Comparison of ENCODE assay signal across 22 cellular contexts in genomic region chr5:121692163-121692562, GRCh38.
A peak's percentile ranks its signal among the peaks of the same experiment; 100 is the strongest.
DNase-seq lines count a peak whose midpoint lies in the region; ATAC-seq, FAIRE-seq and TF ChIP-seq lines count a peak whose summit lies in the region.
"Had no signal": no experiment of that assay in that cellular context is flagged by ENCODE, and none has a peak within 500 bp of the region (broad histone marks: within the 10 kb centered on the region; RNA-seq: fewer than 3 reads in every experiment).

No MANE protein-coding gene starts in this region.

- intact Hi-C loops in Caco-2 (cut with micrococcal nuclease; ENCODE audit: unreplicated experiment) (no loop called here), gastrocnemius medialis (cut with DNase I; ENCODE audit: low total_unique reads) (no loop called here)

- WGBS in endodermal cell (ENCODE audit: insufficient coverage in 1 of 2, insufficient read length in 1 of 2), 2 experiments, result 87% methylated on average over 2 of the region's 2 CpGs; no CpG with 5 or more reads in 1 of the 2 experiments

- H3K4me3 Mint-ChIP-seq in Caco-2 (ENCODE audit: unreplicated experiment) (peak overlapping the region; percentile 3), endodermal cell (no peak overlapping the region)
- H3K4me3 Mint-ChIP-seq: B cell; CD4-positive, CD25-positive, alpha-beta regulatory T cell; CD8-positive, alpha-beta T cell had no signal

- H3K4me1 ChIP-seq in Caco-2, result peaks cover 48% of the 10 kb centered on the region
- H3K4me1 ChIP-seq in endodermal cell (ENCODE audit: control insufficient read depth, insufficient read depth, low read length), result peaks cover 14% of the 10 kb centered on the region
- no peaks in the 10 kb centered on the region for H3K4me1 ChIP-seq in gastrocnemius medialis
- H3K4me1 ChIP-seq: BLaER1 had no signal

- peak; percentile 25 for FAIRE-seq in A204.1 (lab: Jason Lieb, UNC)
- FAIRE-seq: D721Med, GM12891, GM18507, H1 had no signal

- DNase-seq in Caco-2 (no peak), endodermal cell (no peak), DMS153 treated with DMSO at 0.1 percent for 48 hours (lab: John Stamatoyannopoulos, UW; ENCODE audit: unreplicated experiment) (no peak), gastrocnemius medialis (no peak)
- no peak for DNase-seq in stimulated activated CD4-positive, alpha-beta T cell treated with anti-CD3 and anti-CD28 coated beads, Interleukin-2, amount 100 ng/mL, for 48 hours
- DNase-seq: 8988T; CD4-positive, CD25-positive, alpha-beta regulatory T cell; CD8-positive, alpha-beta T cell; DMS 273 treated with DMSO at 0.1 percent for 48 hours; DMS53; DMS79 treated with DMSO at 0.1 percent for 48 hours; GF-D8; H7; HCEC 1CT had no signal

- H3K27ac ChIP-seq in endodermal cell (ENCODE audit: low read depth, low read length) (no peak overlapping the region), gastrocnemius medialis (no peak overlapping the region)
- H3K27ac ChIP-seq: BLaER1, C4-2B had no signal

- H3K9me3 Mint-ChIP-seq in Caco-2 (ENCODE audit: unreplicated experiment) (peaks cover 25% of the 10 kb centered on the region), endodermal cell (peaks cover 9% of the 10 kb centered on the region)

- in situ Hi-C loops in gastrocnemius medialis (cut with MboI; ENCODE audit: low sequenced_read_pairs in 4 of 4), result no loop called here

- no peak for TF ChIP-seq POLR2A in gastrocnemius medialis (IDR thresholded peaks at IDR 0.05)

- no peaks in the 10 kb centered on the region for H3K27me3 Mint-ChIP-seq in Caco-2 (ENCODE audit: insufficient read depth, unreplicated experiment)
- no peaks in the 10 kb centered on the region for H3K27me3 Mint-ChIP-seq in endodermal cell (ENCODE audit: insufficient read depth)
- H3K27me3 Mint-ChIP-seq: B cell; CD4-positive, CD25-positive, alpha-beta regulatory T cell had no signal

- H3K9ac ChIP-seq in endodermal cell (ENCODE audit: extremely low read depth, low read length, poor library complexity, severe bottlenecking), result no peak overlapping the region
- H3K9ac ChIP-seq: BLaER1 had no signal

- H3K27me3 ChIP-seq in Caco-2 (replicated peaks; ENCODE audit: control insufficient read depth, insufficient read depth, low read length) (no peaks in the 10 kb centered on the region), endodermal cell (ENCODE audit: control insufficient read depth, insufficient read depth, low read length, poor library complexity, severe bottlenecking) (no peaks in the 10 kb centered on the region), gastrocnemius medialis (no peaks in the 10 kb centered on the region)
- H3K27me3 ChIP-seq: BLaER1 had no signal

- H3K36me3 ChIP-seq in Caco-2 (ENCODE audit: control insufficient read depth, insufficient read depth, low read length), result no peaks in the 10 kb centered on the region
- no peaks in the 10 kb centered on the region for H3K36me3 ChIP-seq in endodermal cell (ENCODE audit: control insufficient read depth, insufficient read depth, low read length)
- no peaks in the 10 kb centered on the region for H3K36me3 ChIP-seq in gastrocnemius medialis
- H3K36me3 ChIP-seq: BLaER1 had no signal

- TF ChIP-seq CTCF in Caco-2 (IDR thresholded peaks at IDR 0.05; ENCODE audit: insufficient read depth in 1 of 2, low read depth in 1 of 2, low read length in 1 of 2, severe bottlenecking in 1 of 2, unreplicated experiment in 1 of 2), result no peak
- no peak for TF ChIP-seq CTCF in endodermal cell (conservative IDR thresholded peaks at IDR 0.05)
- TF ChIP-seq CTCF in gastrocnemius medialis (IDR thresholded peaks at IDR 0.05 in 4 of 5, conservative IDR thresholded peaks at IDR 0.05 in 1 of 5), result no peak

- H3K27ac Mint-ChIP-seq in Caco-2 (ENCODE audit: unreplicated experiment), result no peak overlapping the region
- peak overlapping the region; percentile 83 for H3K27ac Mint-ChIP-seq in endodermal cell
- H3K27ac Mint-ChIP-seq: B cell; CD4-positive, CD25-positive, alpha-beta regulatory T cell; CD8-positive, alpha-beta T cell had no signal

- H3K36me3 Mint-ChIP-seq in Caco-2 (ENCODE audit: insufficient read depth, unreplicated experiment) (peaks cover 8% of the 10 kb centered on the region), endodermal cell (ENCODE audit: low read depth) (no peaks in the 10 kb centered on the region)
- H3K36me3 Mint-ChIP-seq: CD4-positive, CD25-positive, alpha-beta regulatory T cell; CD8-positive, alpha-beta T cell had no signal

- no TSS peak for BruUV-seq in Caco-2 (replicated peaks; lab: Mats Ljungman, UMichigan)

- POLR2A ChIA-PET in Caco-2 (lab: Charles Lee), result no interaction called here

- ATAC-seq in gastrocnemius medialis, result no peak
- ATAC-seq: CD8-positive, alpha-beta T cell had no signal

- H3K9me3 ChIP-seq in Caco-2 (0 out of 2 replicates have a peak, but pooled peaks cover 3% of the 10 kb centered on the region), endodermal cell (ENCODE audit: control insufficient read depth, low read length) (peaks cover 9% of the 10 kb centered on the region), gastrocnemius medialis (no peaks in the 10 kb centered on the region)
- H3K9me3 ChIP-seq: BLaER1 had no signal

- H3K4me3 ChIP-seq in Caco-2 (ENCODE audit: low read depth, low read length), result no peak overlapping the region
- H3K4me3 ChIP-seq in endodermal cell (ENCODE audit: low read length), result peak overlapping the region; percentile 57
- H3K4me3 ChIP-seq in gastrocnemius medialis, result no peak overlapping the region
- H3K4me3 ChIP-seq: BLaER1 had no signal

- CTCF ChIA-PET in Caco-2 (lab: Charles Lee), result no interaction called here

- H3K4me1 Mint-ChIP-seq in Caco-2 (ENCODE audit: low read depth, unreplicated experiment), result peaks cover 14% of the 10 kb centered on the region
- H3K4me1 Mint-ChIP-seq in endodermal cell, result peaks cover 37% of the 10 kb centered on the region
- H3K4me1 Mint-ChIP-seq: B cell; CD4-positive, CD25-positive, alpha-beta regulatory T cell had no signal
